Comparison of ENCODE assay signal across 8 cellular contexts in the genomic region with DNA sequence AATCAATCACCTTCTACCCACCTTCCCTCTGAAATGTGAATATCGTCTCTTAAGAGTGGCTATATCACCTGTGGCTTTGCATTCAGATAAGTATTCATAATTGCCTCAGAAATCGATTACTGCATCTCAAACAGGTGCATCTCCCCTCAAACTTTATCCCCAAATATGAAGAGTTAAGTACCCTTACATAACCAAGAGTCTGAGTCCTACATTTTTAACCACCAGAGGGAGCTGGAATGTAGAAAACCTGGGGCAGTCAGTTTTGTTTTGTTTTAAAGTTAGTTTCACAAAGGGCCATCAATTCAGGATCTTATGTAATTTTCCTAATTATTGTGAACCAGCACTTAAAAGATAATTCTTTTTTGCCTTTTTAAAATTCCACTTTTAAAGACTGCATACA.
DNase-seq lines count a peak whose midpoint lies in the region; ATAC-seq and TF ChIP-seq lines count a peak whose summit lies in the region.

No MANE protein-coding gene starts in this region.

- peak overlapping the region; percentile 80 to 88 for H3K27ac Mint-ChIP-seq in effector memory CD8-positive, alpha-beta T cell
- no peak overlapping the region for H3K27ac Mint-ChIP-seq in T-helper 2 cell treated with Interferon-gamma antibody and Interleukin-4, amounts not matched to agents 5 μg/mL and 100 μg/mL, for 36 hours

- peaks cover 28% of the 10 kb centered on the region for H3K36me3 Mint-ChIP-seq in effector memory CD8-positive, alpha-beta T cell (ENCODE audit: insufficient read depth)
- peaks cover 43% of the 10 kb centered on the region for H3K36me3 Mint-ChIP-seq in T-helper 2 cell treated with Interferon-gamma antibody and Interleukin-4, amounts not matched to agents 5 μg/mL and 100 μg/mL, for 36 hours (ENCODE audit: low read depth)

- no peaks in the 10 kb centered on the region for H3K27me3 Mint-ChIP-seq in effector memory CD8-positive, alpha-beta T cell
- H3K27me3 Mint-ChIP-seq in T-helper 2 cell treated with Interferon-gamma antibody and Interleukin-4, amounts not matched to agents 5 μg/mL and 100 μg/mL, for 36 hours (ENCODE audit: low read depth) = no peaks in the 10 kb centered on the region

- peak overlapping the region in 1 of 2 donors; percentile 15 for H3K4me3 Mint-ChIP-seq in effector memory CD8-positive, alpha-beta T cell
- H3K4me3 Mint-ChIP-seq in T-helper 2 cell treated with Interferon-gamma antibody and Interleukin-4, amounts not matched to agents 5 μg/mL and 100 μg/mL, for 36 hours = no peak overlapping the region

- DNase-seq in DMS 273 treated with DMSO at 0.1 percent for 48 hours (lab: John Stamatoyannopoulos, UW) = peak; percentile 24
- peak; percentile 13 for DNase-seq in RWPE1 (ENCODE audit: low spot score)
- DNase-seq in effector memory CD8-positive, alpha-beta T cell = peak; percentile 25 to 32 (median 27)
- peak; percentile 77 for DNase-seq in midbrain (lab: John Stamatoyannopoulos, UW)
- DNase-seq in T-helper 2 cell treated with Interferon-gamma antibody and Interleukin-4, amounts not matched to agents 5 μg/mL and 100 μg/mL, for 36 hours (ENCODE audit: low spot score) = no peak

- CTCF ChIA-PET in RWPE1 (lab: Yijun Ruan, JAX) = interaction anchor here (0.8 kb wide), 1 partner anchor 77 kb away, joined by 3 read pairs; no protein-coding TSS in a partner anchor

- H3K27ac ChIP-seq in RWPE1 = no peak overlapping the region

- peak; percentile 43 for ATAC-seq in HG03378 (IDR thresholded peaks at IDR 0.05; ENCODE audit: unreplicated experiment)
- ATAC-seq in effector memory CD8-positive, alpha-beta T cell (replicated peaks) = peak; percentile 65
- no peak for ATAC-seq in HG03097 (IDR thresholded peaks at IDR 0.05; ENCODE audit: low FRiP score, unreplicated experiment)
- no peak for ATAC-seq in HG02623 (IDR thresholded peaks at IDR 0.05; ENCODE audit: unreplicated experiment)

- H3K9me3 Mint-ChIP-seq in effector memory CD8-positive, alpha-beta T cell = no peaks in the 10 kb centered on the region
- H3K9me3 Mint-ChIP-seq in T-helper 2 cell treated with Interferon-gamma antibody and Interleukin-4, amounts not matched to agents 5 μg/mL and 100 μg/mL, for 36 hours = no peaks in the 10 kb centered on the region

- POLR2A ChIA-PET in RWPE1 (lab: Yijun Ruan, JAX; ENCODE audit: low non-redundant PET) = no interaction called here

- peaks cover 5 to 8% of the 10 kb centered on the region in 2 donors for H3K4me1 Mint-ChIP-seq in effector memory CD8-positive, alpha-beta T cell (ENCODE audit: low read depth in 2 of 2)
- peaks cover 21% of the 10 kb centered on the region for H3K4me1 Mint-ChIP-seq in T-helper 2 cell treated with Interferon-gamma antibody and Interleukin-4, amounts not matched to agents 5 μg/mL and 100 μg/mL, for 36 hours (ENCODE audit: low read depth)

- peak; percentile 54 for TF ChIP-seq CTCF in RWPE1 (conservative IDR thresholded peaks at IDR 0.05; ENCODE audit: low read depth)

Comparison
In these comparisons a context has a peak if more than half of its experiments do, and no peak if none do; other contexts are left out.
1. ATAC-seq: peak in HG03378 (single experiment) and effector memory CD8-positive, alpha-beta T cell (single experiment); none in HG03097 (single experiment) and HG02623 (single experiment).